In genomic region chr17:7438656-7439460, GRCh38 we compare ENCODE assay signal across 10 cellular contexts. TPM values are rescaled to one million over a fixed set of nuclear protein-coding genes. Genes with fewer than 3 reads are reported as not detected.
DNase-seq lines count a peak whose midpoint lies in the region; ATAC-seq, FAIRE-seq and TF ChIP-seq lines count a peak whose summit lies in the region.
"Had no signal": no experiment of that assay in that cellular context is flagged by ENCODE, and none has a peak within 500 bp of the region (broad histone marks: within the 10 kb centered on the region; RNA-seq: fewer than 3 reads in every experiment).

No MANE protein-coding gene starts in this region.

- H3K4me3 ChIP-seq in heart left ventricle (peak overlapping the region in 10 of 12 donors; percentile 29 to 75 (median 53)), astrocyte (ENCODE audit: insufficient read depth, low read depth, low read length) (peak overlapping the region; percentile 37), lower lobe of right lung (peak overlapping the region; percentile 76), thymus (ENCODE audit: low read length) (peak overlapping the region; percentile 43), lower leg skin (ENCODE audit: low read depth, poor library complexity, severe bottlenecking) (no peak overlapping the region)

- peak overlapping the region; percentile 84 for H3K4me2 ChIP-seq in astrocyte (ENCODE audit: low read length)

- H3K9me3 ChIP-seq in heart left ventricle, result no peaks in the 10 kb centered on the region
- H3K9me3 ChIP-seq in astrocyte (ENCODE audit: insufficient read depth, low read depth, low read length), result no peaks in the 10 kb centered on the region
- H3K9me3 ChIP-seq in lower lobe of right lung, result no peaks in the 10 kb centered on the region
- no peaks in the 10 kb centered on the region for H3K9me3 ChIP-seq in thymus (ENCODE audit: control insufficient read depth)
- H3K9me3 ChIP-seq: tibial artery had no signal

- no peak overlapping the region for H3K9ac ChIP-seq in astrocyte (ENCODE audit: low read length)

- FAIRE-seq in astrocyte (lab: Jason Lieb, UNC), result no peak

- intact Hi-C loops in heart left ventricle (cut with DNase I), result loop anchor here in 7 of 10 donors (1.0 to 10.0 kb wide), 10 partner anchors 37 to 248 kb away; partner anchors contain the start of genes TMEM95 (in 5 of the 7), POLR2A (in 3 of the 7), SLC35G6 (in 3 of the 7) and KCTD11 (in 2 of the 7)
- intact Hi-C loops in cardiac septum (cut with DNase I), result loop anchor here (2.0 kb wide), 3 partner anchors 38 to 122 kb away; partner anchors contain the start of genes POLR2A and SENP3
- intact Hi-C loops in lower lobe of right lung (cut with DNase I), result no loop called here
- intact Hi-C loops in lower leg skin (cut with DNase I; ENCODE audit: low total_unique reads), result loop anchor here (10.0 kb wide), 1 partner anchor 126 kb away; the partner anchor contains the start of gene SENP3

- H4K20me1 ChIP-seq in astrocyte (ENCODE audit: insufficient read depth, low read length), result peaks cover 13% of the 10 kb centered on the region

- H2AFZ ChIP-seq in astrocyte (ENCODE audit: low read depth, low read length), result no peak overlapping the region

- peak overlapping the region; percentile 94 for H3K4me3 Mint-ChIP-seq in astrocyte (ENCODE audit: unreplicated experiment)

- H3K4me1 ChIP-seq in heart left ventricle, result peaks cover 4 to 63% (median 45%) of the 10 kb centered on the region in 12 donors
- H3K4me1 ChIP-seq in astrocyte (ENCODE audit: insufficient read depth, low read length), result peaks cover 27% of the 10 kb centered on the region
- peaks cover 56% of the 10 kb centered on the region for H3K4me1 ChIP-seq in lower lobe of right lung
- H3K4me1 ChIP-seq in thymus (ENCODE audit: control insufficient read depth, insufficient read depth, low read length), result peaks cover 26% of the 10 kb centered on the region

- no peaks in the 10 kb centered on the region for H3K79me2 ChIP-seq in astrocyte (ENCODE audit: insufficient read depth, low read length)

- no peak for DNase-seq in heart left ventricle
- DNase-seq in cardiac septum (ENCODE audit: low spot score), result no peak
- no peak for DNase-seq in astrocyte (ENCODE audit: low read depth)
- no peak for DNase-seq in lower lobe of right lung
- DNase-seq in GOT3 (lab: John Stamatoyannopoulos, UW), result no peak
- no peak for DNase-seq in NCI-H2171 treated with DMSO at 0.1 percent for 48 hours (lab: John Stamatoyannopoulos, UW)
- DNase-seq in lower leg skin (ENCODE audit: low spot score in 2 of 2), result no peak
- DNase-seq: NCI-H2081 treated with DMSO at 0.1 percent for 48 hours had no signal

- H3K27me3 ChIP-seq in heart left ventricle (peaks cover 0 to 44% (median 8%) of the 10 kb centered on the region in 9 donors), astrocyte (ENCODE audit: insufficient read depth, low read length) (peaks cover 27% of the 10 kb centered on the region), lower lobe of right lung (ENCODE audit: low read depth) (peaks cover 34% of the 10 kb centered on the region), thymus (ENCODE audit: control insufficient read depth, insufficient read depth) (peaks cover 56% of the 10 kb centered on the region)

- H3K4me1 Mint-ChIP-seq in astrocyte (ENCODE audit: low read depth, unreplicated experiment), result peaks cover 13% of the 10 kb centered on the region

- H3K27ac ChIP-seq in heart left ventricle (peak overlapping the region in 4 of 12 donors; percentile 43 to 71 (median 50)), astrocyte (ENCODE audit: low read depth, low read length) (no peak overlapping the region), lower lobe of right lung (no peak overlapping the region), thymus (ENCODE audit: low read depth) (no peak overlapping the region)
- H3K27ac ChIP-seq: tibial artery had no signal

- peaks cover 15% of the 10 kb centered on the region for H3K36me3 Mint-ChIP-seq in astrocyte (ENCODE audit: low read depth, unreplicated experiment)

- no peaks in the 10 kb centered on the region for H3K36me3 ChIP-seq in heart left ventricle
- H3K36me3 ChIP-seq in astrocyte (ENCODE audit: insufficient read depth, low read length), result no peaks in the 10 kb centered on the region
- no peaks in the 10 kb centered on the region for H3K36me3 ChIP-seq in lower lobe of right lung
- no peaks in the 10 kb centered on the region for H3K36me3 ChIP-seq in thymus (ENCODE audit: control insufficient read depth, insufficient read depth)
- H3K36me3 ChIP-seq: tibial artery had no signal

- WGBS in heart left ventricle, 4 donors, result 58 to 64% (median 59%) methylated on average over 11 of the region's 11 CpGs
- 50% methylated on average over 11 of the region's 11 CpGs for WGBS in thymus
- WGBS in lower leg skin, 2 donors, result 28 to 35% methylated on average over 11 of the region's 11 CpGs

- no peak for TF ChIP-seq CTCF in heart left ventricle (IDR thresholded peaks at IDR 0.05)
- no peak for TF ChIP-seq CTCF in astrocyte (IDR thresholded peaks at IDR 0.05; ENCODE audit: insufficient read depth, low read depth, low read length)
- TF ChIP-seq CTCF in lower lobe of right lung (IDR thresholded peaks at IDR 0.05), result no peak
- TF ChIP-seq CTCF in lower leg skin (IDR thresholded peaks at IDR 0.05), result no peak

- TF ChIP-seq POLR2A in heart left ventricle (IDR thresholded peaks at IDR 0.05) (no peak), lower leg skin (IDR thresholded peaks at IDR 0.05) (no peak)

- ATAC-seq in heart left ventricle, result no peak
- no peak for ATAC-seq in lower lobe of right lung

- H3K27ac Mint-ChIP-seq in astrocyte (ENCODE audit: unreplicated experiment), result peak overlapping the region; percentile 78

- no peaks in the 10 kb centered on the region for H3K9me3 Mint-ChIP-seq in astrocyte (ENCODE audit: unreplicated experiment)

- peaks cover 2% of the 10 kb centered on the region for H3K27me3 Mint-ChIP-seq in astrocyte (ENCODE audit: low read depth, unreplicated experiment)

RNA-seq across cellular contexts. Expression of gene FGF11, which starts 0.5 kb away (rescaled TPM):
- 1 to 10 TPM; 2.8 to 9.6 (median 7.8) TPM for total RNA-seq in heart left ventricle
- polyA plus RNA-seq in heart left ventricle, result 1 to 10 TPM; 1.6 to 9.6 TPM
- 3.9 TPM for total RNA-seq in cardiac septum
- 22.4 and 30.7 TPM in 2 replicates for total RNA-seq in astrocyte
- total RNA-seq in lower lobe of right lung, result 1.2 TPM
- polyA plus RNA-seq in thymus, result 5.5 TPM
- total RNA-seq in lower leg skin, result 10 to 100 TPM; 12.5 to 15.0 (median 13.9) TPM

RNA-seq across cellular contexts. Expression of gene TMEM102, which starts 3.6 kb away (rescaled TPM):
- total RNA-seq in heart left ventricle (1 to 10 TPM; 1.7 to 6.8 (median 4.0) TPM), cardiac septum (2.6 TPM), astrocyte (10.7 and 11.8 TPM in 2 replicates), lower lobe of right lung (8.1 TPM), lower leg skin (10 to 100 TPM; 15.5 to 23.2 (median 22.1) TPM)
- polyA plus RNA-seq in heart left ventricle (1 to 10 TPM; 1.8 to 4.5 TPM), thymus (5.1 TPM)

RNA-seq across cellular contexts. Expression of gene CHRNB1, which starts 6.0 kb away (rescaled TPM):
- total RNA-seq in heart left ventricle (10 to 100 TPM in 7 of 9 donors, 1 to 10 TPM in 2; 8.2 to 14.2 (median 11.0) TPM), cardiac septum (9.9 TPM), astrocyte (9.7 and 11.7 TPM in 2 replicates), lower lobe of right lung (8.4 TPM), lower leg skin (10 to 100 TPM in 3 of 4 donors, 1 to 10 TPM in 1; 7.8 to 16.0 (median 13.6) TPM)
- polyA plus RNA-seq in heart left ventricle (10 to 100 TPM; 11.2 to 27.3 TPM), thymus (18.5 TPM)

RNA-seq across cellular contexts. Expression of gene SPEM3, which starts 10.2 kb away (rescaled TPM):
- total RNA-seq in heart left ventricle, result not detected
- polyA plus RNA-seq in heart left ventricle, result not detected
- not detected for total RNA-seq in cardiac septum
- 0.07 TPM in 1 of 2 replicates, not detected in the other for total RNA-seq in astrocyte
- not detected for total RNA-seq in lower lobe of right lung
- polyA plus RNA-seq in thymus, result not detected
- not detected for total RNA-seq in lower leg skin

RNA-seq across cellular contexts. Expression of gene SPEM2, which starts 13.4 kb away (rescaled TPM):
- not detected for total RNA-seq in heart left ventricle
- polyA plus RNA-seq in heart left ventricle, result not detected
- total RNA-seq in cardiac septum, result not detected
- total RNA-seq in astrocyte, result 0.14 and 0.17 TPM in 2 replicates
- total RNA-seq in lower lobe of right lung, result not detected
- polyA plus RNA-seq in thymus, result 0.02 TPM
- not detected for total RNA-seq in lower leg skin
